27 cellular contexts compared by ENCODE assay signal in the genomic region with DNA sequence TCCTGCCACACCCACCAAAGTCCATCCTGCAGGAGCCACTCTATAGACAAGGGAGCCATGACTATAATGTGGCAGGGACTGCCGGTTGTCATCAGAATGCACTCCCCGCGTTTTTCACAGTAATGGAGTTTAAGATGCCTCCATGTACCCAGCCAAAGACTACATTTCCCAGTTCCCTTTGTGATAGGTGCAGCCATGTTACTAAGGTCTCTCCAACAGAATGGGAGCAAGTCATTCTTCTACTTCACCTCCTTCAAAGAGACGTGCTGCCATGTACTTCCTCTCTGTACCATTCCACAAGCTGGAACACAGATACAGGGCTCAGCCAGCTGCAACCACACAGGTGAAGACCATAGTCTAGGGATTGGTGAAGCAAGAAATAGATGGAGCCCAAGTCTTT.
"Had no signal": no experiment of that assay in that cellular context is flagged by ENCODE, and none has a peak within 500 bp of the region (broad histone marks: within the 10 kb centered on the region; RNA-seq: fewer than 3 reads in every experiment).

No MANE protein-coding gene starts in this region.

- H3K9me3 ChIP-seq: gastrocnemius medialis, left lung, mucosa of descending colon, prostate gland, right atrium auricular region, stomach, thyroid gland, vagina had no signal

- H3K36me3 ChIP-seq: gastrocnemius medialis, left lung, prostate gland, right atrium auricular region, stomach, thyroid gland, vagina had no signal

- H3K4me3 Mint-ChIP-seq: mesothelial cell of epicardium; naive B cell; natural killer cell treated with Interleukin-12 subunit alpha and Interleukin-12 subunit beta and Interleukin-15 and Interleukin-18, amount 100 ng/mL, for 72 hours; neural crest cell; stimulated activated effector memory CD8-positive, alpha-beta T cell treated with anti-CD3 and anti-CD28 coated beads, Interleukin-12 subunit alpha, Interleukin-12 subunit beta, amount 100 ng/mL, for 72 hours had no signal

- H3K27me3 ChIP-seq: left lung, right atrium auricular region, thyroid gland, vagina had no signal

- H3K27ac Mint-ChIP-seq: mesothelial cell of epicardium; naive B cell; natural killer cell treated with Interleukin-12 subunit alpha and Interleukin-12 subunit beta and Interleukin-15 and Interleukin-18, amount 100 ng/mL, for 72 hours; stimulated activated effector memory CD8-positive, alpha-beta T cell treated with anti-CD3 and anti-CD28 coated beads, Interleukin-12 subunit alpha, Interleukin-12 subunit beta, amount 100 ng/mL, for 72 hours had no signal

- DNase-seq: dorsolateral prefrontal cortex; effector CD4-positive, alpha-beta T cell; foreskin fibroblast; gastrocnemius medialis; head of caudate nucleus; left cardiac atrium; left lung; mesenchymal stem cell; mucosa of descending colon; naive B cell; nucleus accumbens; stimulated activated CD4-positive, alpha-beta T cell treated with anti-CD3 and anti-CD28 coated beads, Interleukin-2, amount 100 ng/mL, for 24 hours; stimulated activated CD4-positive, alpha-beta T cell treated with anti-CD3 and anti-CD28 coated beads, Interleukin-4, amount 100 ng/mL, for 24 hours; stimulated activated naive CD4-positive, alpha-beta T cell treated with Interleukin-2 at 50 U/mL for 16 hours; stomach; thyroid gland; trophoblast cell had no signal

- H3K9me3 Mint-ChIP-seq: mesothelial cell of epicardium; natural killer cell treated with Interleukin-12 subunit alpha and Interleukin-12 subunit beta and Interleukin-15 and Interleukin-18, amount 100 ng/mL, for 72 hours; neural crest cell; stimulated activated effector memory CD8-positive, alpha-beta T cell treated with anti-CD3 and anti-CD28 coated beads, Interleukin-12 subunit alpha, Interleukin-12 subunit beta, amount 100 ng/mL, for 72 hours had no signal

- H3K4me3 ChIP-seq: dorsolateral prefrontal cortex, gastrocnemius medialis, left lung, mucosa of descending colon, prostate gland, right atrium auricular region, stomach, thyroid gland, vagina had no signal

- H3K36me3 Mint-ChIP-seq: mesothelial cell of epicardium; naive B cell; natural killer cell treated with Interleukin-12 subunit alpha and Interleukin-12 subunit beta and Interleukin-15 and Interleukin-18, amount 100 ng/mL, for 72 hours; stimulated activated effector memory CD8-positive, alpha-beta T cell treated with anti-CD3 and anti-CD28 coated beads, Interleukin-12 subunit alpha, Interleukin-12 subunit beta, amount 100 ng/mL, for 72 hours had no signal

- H3K4me1 Mint-ChIP-seq: naive B cell; stimulated activated effector memory CD8-positive, alpha-beta T cell treated with anti-CD3 and anti-CD28 coated beads, Interleukin-12 subunit alpha, Interleukin-12 subunit beta, amount 100 ng/mL, for 72 hours had no signal

- ATAC-seq: esophagus mucosa; gastrocnemius medialis; left cardiac atrium; left lung; mucosa of descending colon; natural killer cell treated with Interleukin-12 subunit alpha and Interleukin-12 subunit beta and Interleukin-15 and Interleukin-18, amount 100 ng/mL, for 72 hours; sciatic nerve; stimulated activated effector memory CD8-positive, alpha-beta T cell treated with anti-CD3 and anti-CD28 coated beads, Interleukin-12 subunit alpha, Interleukin-12 subunit beta, amount 100 ng/mL, for 72 hours had no signal

- H3K4me1 ChIP-seq: gastrocnemius medialis, left lung, prostate gland, right atrium auricular region, stomach, thyroid gland, vagina had no signal

- H3K27ac ChIP-seq: dorsolateral prefrontal cortex, epithelial cell of prostate, gastrocnemius medialis, left lung, prostate gland, stomach, thyroid gland, vagina had no signal
